ENCODE assay signal across 19 cellular contexts in the genomic region with DNA sequence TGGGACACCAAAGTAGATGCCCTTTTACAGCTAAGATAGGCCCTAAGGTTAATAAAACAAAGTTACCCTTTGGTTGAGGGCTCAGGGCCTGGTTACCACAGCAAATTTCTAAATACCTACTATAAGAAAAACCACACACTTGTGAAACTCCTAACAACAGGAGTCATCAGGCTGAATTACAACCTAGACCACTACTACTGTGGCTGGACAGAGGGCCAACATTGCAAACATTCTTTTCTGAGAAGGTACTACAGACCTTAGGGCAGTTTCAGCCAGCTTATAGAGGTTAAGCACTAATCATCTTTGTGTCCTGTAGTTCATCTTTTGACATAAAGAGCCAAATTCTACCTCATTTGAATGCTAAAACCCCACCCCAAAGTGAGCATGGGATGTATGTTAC.
"Had no signal": no experiment of that assay in that cellular context is flagged by ENCODE, and none has a peak within 500 bp of the region (broad histone marks: within the 10 kb centered on the region; RNA-seq: fewer than 3 reads in every experiment).

No MANE protein-coding gene starts in this region.

- H3K27ac Mint-ChIP-seq: activated naive CD8-positive, alpha-beta T cell treated with anti-CD3 and anti-CD28 coated beads for 36 hours; naive B cell had no signal

- H3K27ac ChIP-seq: hepatocyte, neutrophil, upper lobe of left lung had no signal

- H3K4me1 Mint-ChIP-seq: activated naive CD8-positive, alpha-beta T cell treated with anti-CD3 and anti-CD28 coated beads for 36 hours; naive B cell had no signal

- H3K27me3 ChIP-seq: hepatocyte, neutrophil, upper lobe of left lung had no signal

- H3K27me3 Mint-ChIP-seq: activated naive CD8-positive, alpha-beta T cell treated with anti-CD3 and anti-CD28 coated beads for 36 hours; naive B cell had no signal

- H3K79me2 ChIP-seq: hepatocyte had no signal

- H3K36me3 ChIP-seq: neutrophil, upper lobe of left lung had no signal

- H3K9me3 ChIP-seq: neutrophil, upper lobe of left lung had no signal

- H3K4me1 ChIP-seq: upper lobe of left lung had no signal

- H3K4me2 ChIP-seq: hepatocyte had no signal

- DNase-seq: activated CD4-positive, alpha-beta T cell treated with anti-CD3 and anti-CD28 coated beads for 1 hour; activated CD4-positive, alpha-beta T cell treated with anti-CD3 and anti-CD28 coated beads, Interleukin-2, amount 50 U/mL, for 48 hours; activated gamma-delta T cell; activated naive CD8-positive, alpha-beta T cell treated with anti-CD3 and anti-CD28 coated beads for 36 hours; activated T-cell treated with anti-CD3 and anti-CD28 coated beads, Interleukin-2, amount 50 U/mL, for 48 hours; anterior cingulate cortex; caudate nucleus; cortex of kidney; effector memory CD4-positive, alpha-beta T cell; erythroblast; kidney glomerular epithelial cell; naive B cell; right cardiac atrium; stimulated activated CD4-positive, alpha-beta T cell treated with anti-CD3 and anti-CD28 coated beads, Interleukin-2, amount 100 ng/mL, for 24 hours; stimulated activated naive CD4-positive, alpha-beta T cell; SW 1271; upper lobe of left lung had no signal

- H2AFZ ChIP-seq: hepatocyte had no signal

- ATAC-seq: right cardiac atrium had no signal

- H3K36me3 Mint-ChIP-seq: activated naive CD8-positive, alpha-beta T cell treated with anti-CD3 and anti-CD28 coated beads for 36 hours; naive B cell had no signal

- H3K4me3 ChIP-seq: hepatocyte, upper lobe of left lung had no signal

- H3K4me3 Mint-ChIP-seq: activated naive CD8-positive, alpha-beta T cell treated with anti-CD3 and anti-CD28 coated beads for 36 hours; naive B cell had no signal
